ENCODE assay signal across 8 cellular contexts in genomic region chr11:74570266-74571061, GRCh38. TPM values are rescaled to one million over a fixed set of nuclear protein-coding genes. Genes with fewer than 3 reads are reported as not detected.
A peak's percentile ranks its signal among the peaks of the same experiment; 100 is the strongest.
DNase-seq lines count a peak whose midpoint lies in the region; ATAC-seq and TF ChIP-seq lines count a peak whose summit lies in the region.

No MANE protein-coding gene starts in this region.

- H3K4me1 Mint-ChIP-seq in CD8-positive, alpha-beta T cell (ENCODE audit: low read depth) = no peaks in the 10 kb centered on the region

- H3K4me1 ChIP-seq in CD8-positive, alpha-beta T cell (ENCODE audit: insufficient read depth, low read length) = no peaks in the 10 kb centered on the region
- H3K4me1 ChIP-seq in spleen = no peaks in the 10 kb centered on the region

- H3K9me3 ChIP-seq in CD8-positive, alpha-beta T cell (ENCODE audit: low read length) = no peaks in the 10 kb centered on the region
- H3K9me3 ChIP-seq in spleen = no peaks in the 10 kb centered on the region

- peak; percentile 45 for TF ChIP-seq CTCF in CD8-positive, alpha-beta T cell (IDR thresholded peaks at IDR 0.05)
- TF ChIP-seq CTCF in spleen (IDR thresholded peaks at IDR 0.05 in 8 of 11, conservative IDR thresholded peaks at IDR 0.05 in 3 of 11) = peak; percentile 45 to 75 (median 66)

- no peak overlapping the region for H3K27ac ChIP-seq in CD8-positive, alpha-beta T cell (ENCODE audit: low read depth, low read length)
- H3K27ac ChIP-seq in spleen = no peak overlapping the region

- H3K36me3 Mint-ChIP-seq in CD8-positive, alpha-beta T cell = no peaks in the 10 kb centered on the region

- TF ChIP-seq POLR2A in spleen (IDR thresholded peaks at IDR 0.05) = no peak

- intact Hi-C loops in CD8-positive, alpha-beta T cell (cut with DNase I, micrococcal nuclease) = loop anchor here (1.0 to 5.0 kb wide), 5 partner anchors 116 to 316 kb away; no protein-coding TSS in a partner anchor
- intact Hi-C loops in spleen (cut with DNase I; ENCODE audit: low total_unique reads) = no loop called here

- POLR2A ChIA-PET in CD8-positive, alpha-beta T cell (lab: Charles Lee) = no interaction called here

- ATAC-seq in CD8-positive, alpha-beta T cell = no peak
- ATAC-seq in GM19397 (IDR thresholded peaks at IDR 0.05; ENCODE audit: unreplicated experiment) = no peak

- no peak overlapping the region for H3K27ac Mint-ChIP-seq in CD8-positive, alpha-beta T cell

- H3K27me3 Mint-ChIP-seq in CD8-positive, alpha-beta T cell (ENCODE audit: low read depth) = peaks cover 7% of the 10 kb centered on the region

- H3K9me3 Mint-ChIP-seq in CD8-positive, alpha-beta T cell = no peaks in the 10 kb centered on the region

- H3K36me3 ChIP-seq in CD8-positive, alpha-beta T cell (ENCODE audit: insufficient read depth, low read length) = no peaks in the 10 kb centered on the region
- H3K36me3 ChIP-seq in H7 (replicated peaks; ENCODE audit: control insufficient read depth, insufficient read depth, low read length) = no peaks in the 10 kb centered on the region
- no peaks in the 10 kb centered on the region for H3K36me3 ChIP-seq in spleen

- CTCF ChIA-PET in CD8-positive, alpha-beta T cell (lab: Charles Lee) = interaction anchor here (0.6 to 6.1 kb wide), 16 partner anchors 11 to 315 kb away, joined by 3 to 52 read pairs (median 3); no protein-coding TSS in a partner anchor

- peak in 2 of 7 experiments; percentile 7 to 16 for DNase-seq in CD8-positive, alpha-beta T cell
- DNase-seq in H7 (peak; percentile 64), NCI-H748 treated with DMSO at 0.1 percent for 48 hours (lab: John Stamatoyannopoulos, UW) (peak; percentile 65), amniotic stem cell (lab: John Stamatoyannopoulos, UW) (peak; percentile 23), iPS DF 19.7 (ENCODE audit: low read depth, low spot score) (peak; percentile 25), spleen (no peak)
- DNase-seq in activated T-cell treated with anti-CD3 and anti-CD28 coated beads, Interleukin-2, amount 50 U/mL, for 1 hour = no peak

- H3K4me3 Mint-ChIP-seq in CD8-positive, alpha-beta T cell = no peak overlapping the region

- H3K27me3 ChIP-seq in CD8-positive, alpha-beta T cell (ENCODE audit: insufficient read depth, low read length) = no peaks in the 10 kb centered on the region
- H3K27me3 ChIP-seq in H7 (ENCODE audit: control insufficient read depth, insufficient read depth, low read length) (no peaks in the 10 kb centered on the region), spleen (replicated peaks in 1 of 7) (peaks cover 0 to 13% (median 0%) of the 10 kb centered on the region in 7 donors)

- WGBS in spleen, 5 donors = 61 to 71% (median 65%) methylated on average over 8 of the region's 8 CpGs

- H3K4me3 ChIP-seq in CD8-positive, alpha-beta T cell (ENCODE audit: low read depth, low read length) = no peak overlapping the region
- H3K4me3 ChIP-seq in H7 (ENCODE audit: insufficient read depth, low read depth, low read length) (no peak overlapping the region), spleen (no peak overlapping the region)

RNA-seq across cellular contexts. Expression of gene POLD3, which starts 21.9 kb away (rescaled TPM):
- total RNA-seq in CD8-positive, alpha-beta T cell = 1 to 10 TPM; 4.0 TPM
- 31.8 and 36.8 TPM in 2 replicates for total RNA-seq in H7 (2014; rRNA removed; shearing (Covaris generic))
- 10 to 100 TPM; 13.9 to 23.1 (median 17.7) TPM for total RNA-seq in spleen
- polyA plus RNA-seq in spleen = 1 to 10 TPM; 5.0 to 9.0 (median 6.1) TPM

Comparison
In these comparisons a context has a peak if more than half of its experiments do, and no peak if none do; other contexts are left out.
1. DNase-seq: peak in H7 (single experiment), NCI-H748 treated with DMSO at 0.1 percent for 48 hours (single experiment), amniotic stem cell (single experiment) and iPS DF 19.7 (single experiment); none in spleen (single experiment) and activated T-cell treated with anti-CD3 and anti-CD28 coated beads, Interleukin-2, amount 50 U/mL, for 1 hour (single experiment).